13 cellular contexts compared by ENCODE assay signal in the genomic region with DNA sequence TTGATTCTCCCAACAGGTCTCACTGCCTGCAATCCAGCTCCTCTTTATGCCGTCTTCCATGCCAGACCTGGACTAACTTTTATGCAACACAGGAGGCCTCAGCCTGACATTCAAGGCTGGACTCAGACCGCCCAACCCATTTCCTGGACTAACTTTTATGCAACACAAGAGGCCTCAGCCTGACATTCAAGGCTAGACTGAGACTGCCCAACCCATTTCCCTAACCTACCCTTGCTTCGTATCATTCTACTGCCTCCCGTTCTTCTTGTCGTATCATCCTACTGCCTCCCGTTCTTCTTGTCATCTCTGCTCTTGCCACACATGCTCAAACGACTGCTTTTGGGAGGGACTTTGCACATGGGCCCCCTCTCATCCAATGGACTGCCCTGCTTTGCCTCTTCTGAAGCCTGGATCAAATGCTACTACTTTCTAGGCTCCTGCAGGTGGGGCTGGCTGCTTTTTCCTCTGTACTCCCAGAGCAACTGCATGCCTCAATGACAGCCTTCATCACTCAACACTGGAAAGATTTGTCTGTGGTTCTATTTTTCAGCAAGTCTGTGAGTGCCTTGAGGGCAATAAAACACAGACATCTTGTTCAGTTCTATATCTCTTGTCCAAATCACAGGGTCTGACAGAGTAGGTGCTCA. TPM values are rescaled to one million over a fixed set of nuclear protein-coding genes. Genes with fewer than 3 reads are reported as not detected.
DNase-seq lines count a peak whose midpoint lies in the region; ATAC-seq, FAIRE-seq and TF ChIP-seq lines count a peak whose summit lies in the region.
"Had no signal": no experiment of that assay in that cellular context is flagged by ENCODE, and none has a peak within 500 bp of the region (broad histone marks: within the 10 kb centered on the region; RNA-seq: fewer than 3 reads in every experiment).

No MANE protein-coding gene starts in this region.

- no peak overlapping the region for H3K4ac ChIP-seq in H1 (replicated peaks; ENCODE audit: insufficient read length, low read depth, low read length)

- DNase-seq in SIG-M5 treated with dmso at 0.1 percent for 504 hours (lab: John Stamatoyannopoulos, UW; ENCODE audit: unreplicated experiment) (peak; percentile 21), SIG-M5 (lab: John Stamatoyannopoulos, UW) (no peak), RWPE1 (ENCODE audit: low spot score) (no peak), H1 (ENCODE audit: low read depth in 1 of 2, low spot score in 2 of 2) (no peak), MG63 (no peak), OCI-M2 (lab: John Stamatoyannopoulos, UW; ENCODE audit: unreplicated experiment) (no peak)
- DNase-seq: sigmoid colon, T-helper 9 cell, testis had no signal

- no peak overlapping the region for H2BK120ac ChIP-seq in H1 (replicated peaks; ENCODE audit: low read depth, low read length)

- H2BK5ac ChIP-seq in H1 (ENCODE audit: low read depth, low read length), result no peak overlapping the region

- no peak for TF ChIP-seq POLR2A in H1 (IDR thresholded peaks at IDR 0.05; ENCODE audit: control extremely low read depth in 1 of 2, low read depth in 2 of 2, low read length in 2 of 2)

- H2AFZ ChIP-seq in H1 (ENCODE audit: low read length), result no peak overlapping the region
- H2AFZ ChIP-seq in parathyroid adenoma, result no peak overlapping the region

- FAIRE-seq in H1 (lab: Jason Lieb, UNC), result no peak

- H3K14ac ChIP-seq in H1 (ENCODE audit: insufficient read length), result no peak overlapping the region

- CTCF ChIA-PET in RWPE1 (lab: Yijun Ruan, JAX) (no interaction called here), H1 (lab: Charles Lee; ENCODE audit: partially characterized antibody) (interaction anchor here (1.2 to 20.1 kb wide), 6 partner anchors 8 to 58 kb away, joined by 3 to 203 read pairs (median 6); partner anchors contain the start of genes CASTOR1 and TBC1D10A)

- H2BK15ac ChIP-seq in H1 (ENCODE audit: low read length), result no peak overlapping the region

- no peak overlapping the region for H4K8ac ChIP-seq in H1 (ENCODE audit: extremely low read depth, insufficient read depth, low read length)

- H4K20me1 ChIP-seq in H1 (replicated peaks in 1 of 2; ENCODE audit: control insufficient read depth in 1 of 2, insufficient read depth in 2 of 2, low read length in 2 of 2), result no peaks in the 10 kb centered on the region

- peak overlapping the region; percentile 7 for H3K27ac ChIP-seq in RWPE1
- no peak overlapping the region for H3K27ac ChIP-seq in H1 (ENCODE audit: low read depth, low read length)
- H3K27ac ChIP-seq in parathyroid adenoma, result no peak overlapping the region
- H3K27ac ChIP-seq: 22Rv1, epithelial cell of prostate had no signal

- no peak overlapping the region for H2BK12ac ChIP-seq in H1 (ENCODE audit: low read depth, low read length)

- H3K27me3 ChIP-seq in H1 (replicated peaks in 1 of 4; ENCODE audit: control insufficient read depth in 3 of 4, extremely low read depth in 1 of 4, insufficient read depth in 3 of 4, low read length in 3 of 4) (no peaks in the 10 kb centered on the region), parathyroid adenoma (ENCODE audit: control insufficient read depth, insufficient read depth, low read length) (no peaks in the 10 kb centered on the region), MG63 (no peaks in the 10 kb centered on the region)
- H3K27me3 ChIP-seq: sigmoid colon, testis had no signal

- H3K79me1 ChIP-seq in H1 (ENCODE audit: low read depth, low read length), result peaks cover 5% of the 10 kb centered on the region; the same call in 1 of the 2 replicates

- H3K4me1 ChIP-seq in H1 (replicated peaks in 1 of 4; ENCODE audit: control insufficient read depth in 3 of 4, insufficient read depth in 4 of 4, low read length in 3 of 4) (no peaks in the 10 kb centered on the region), parathyroid adenoma (peaks cover 35% of the 10 kb centered on the region)

- TF ChIP-seq EP300 in H1 (IDR thresholded peaks at IDR 0.05; ENCODE audit: borderline replicate concordance in 1 of 2, low read depth in 2 of 2, low read length in 2 of 2), result no peak

- H3K9me3 ChIP-seq in H1 (ENCODE audit: insufficient read depth in 2 of 2, low read depth in 1 of 2, low read length in 1 of 2) (no peaks in the 10 kb centered on the region), parathyroid adenoma (ENCODE audit: control insufficient read depth, low read length) (no peaks in the 10 kb centered on the region), MG63 (no peaks in the 10 kb centered on the region)
- H3K9me3 ChIP-seq: sigmoid colon, testis had no signal

- H3K4me3 ChIP-seq in H1 (ENCODE audit: extremely low read depth in 1 of 4, insufficient read depth in 2 of 4, low read depth in 3 of 4, low read length in 4 of 4) (no peak overlapping the region), parathyroid adenoma (ENCODE audit: low read depth, low read length) (no peak overlapping the region), MG63 (no peak overlapping the region)
- H3K4me3 ChIP-seq: sigmoid colon, testis had no signal

- no peak for ATAC-seq in GM19467 (IDR thresholded peaks at IDR 0.05; ENCODE audit: unreplicated experiment)

- no peak overlapping the region for H3K18ac ChIP-seq in H1 (ENCODE audit: extremely low read depth, low read length)

- no peak overlapping the region for H2BK20ac ChIP-seq in H1 (ENCODE audit: low read length)

- H3K56ac ChIP-seq in H1 (replicated peaks; ENCODE audit: insufficient read length, low read depth, low read length), result no peak overlapping the region

- POLR2A ChIA-PET in RWPE1 (lab: Yijun Ruan, JAX; ENCODE audit: low non-redundant PET), result no interaction called here
- POLR2A ChIA-PET in H1 (lab: Charles Lee; ENCODE audit: partially characterized antibody), result no interaction called here

- no peak overlapping the region for H4K91ac ChIP-seq in H1 (replicated peaks; ENCODE audit: insufficient read length, low read length)

- TF ChIP-seq CTCF in RWPE1 (conservative IDR thresholded peaks at IDR 0.05; ENCODE audit: low read depth) (no peak), H1 (IDR thresholded peaks at IDR 0.05; ENCODE audit: control extremely low read depth in 1 of 3, insufficient read depth in 1 of 3, low read depth in 1 of 3, low read length in 3 of 3) (0 out of 4 replicates have a peak, but pooled peaks of 1 of the 3 experiments have one; percentile 3), parathyroid adenoma (IDR thresholded peaks at IDR 0.05) (no peak)

- no peak overlapping the region for H3K23ac ChIP-seq in H1 (ENCODE audit: insufficient read length)

- 0 out of 4 replicates have a peak, but pooled peaks have one; percentile 14 for TF ChIP-seq RAD21 in H1 (IDR thresholded peaks at IDR 0.05 in 1 of 2, conservative IDR thresholded peaks at IDR 0.05 in 1 of 2; ENCODE audit: low read depth in 2 of 2, low read length in 2 of 2)

- H3K4me2 ChIP-seq in H1 (ENCODE audit: insufficient read depth in 1 of 2, low read depth in 2 of 2, low read length in 2 of 2), result no peak overlapping the region
- H3K4me2 ChIP-seq in parathyroid adenoma (ENCODE audit: low read length), result peak overlapping the region; percentile 20

- no peak overlapping the region for H4K5ac ChIP-seq in H1 (ENCODE audit: insufficient read length, low read depth, low read length)

- H3K9ac ChIP-seq in H1 (replicated peaks in 1 of 4; ENCODE audit: extremely low read depth in 1 of 4, low read depth in 3 of 4, low read length in 3 of 4) (no peak overlapping the region), parathyroid adenoma (no peak overlapping the region)

- WGBS in H1 (ENCODE audit: extremely low coverage in 1 of 2, insufficient coverage in 1 of 2, insufficient read length in 1 of 2, insufficient replicate concordance in 2 of 2, low coverage in 1 of 2, low lambda C conversion rate in 2 of 2, missing lambda C conversion rate in 1 of 2), 2 experiments, result 90% methylated on average over 7 of the region's 7 CpGs; no CpG with 5 or more reads in 1 of the 2 experiments

- H2AK5ac ChIP-seq in H1 (ENCODE audit: low read depth, low read length), result no peak overlapping the region

- H3K36me3 ChIP-seq in H1 (ENCODE audit: control insufficient read depth in 2 of 4, insufficient read depth in 4 of 4, low read length in 3 of 4) (no peaks in the 10 kb centered on the region), parathyroid adenoma (ENCODE audit: control insufficient read depth, insufficient read depth, low read length) (no peaks in the 10 kb centered on the region), MG63 (peaks cover 11% of the 10 kb centered on the region)

- H3K23me2 ChIP-seq in H1 (ENCODE audit: low read depth, low read length), result no peaks in the 10 kb centered on the region

- H3K79me2 ChIP-seq in H1 (ENCODE audit: control insufficient read depth in 1 of 2, insufficient read depth in 2 of 2, low read length in 2 of 2), result no peaks in the 10 kb centered on the region
- peaks cover 48% of the 10 kb centered on the region for H3K79me2 ChIP-seq in parathyroid adenoma

RNA-seq across cellular contexts. Expression of gene TBC1D10A, which starts 7.8 kb away (rescaled TPM):
- 5.4 and 6.5 TPM in 2 replicates for total RNA-seq in H1 (2021; fragmentation: NEBNext Ultra II Directional; extraction: Animal tissue kit (Norgen Biotek cat#: 25700))
- polyA plus RNA-seq in H1 (2011; rRNA removed), result 7.0 and 11.3 TPM in 2 replicates
- 7.8 TPM for polyA plus RNA-seq in H1 (2011; cell fraction: cytosol; rRNA removed)
- polyA plus RNA-seq in H1 (2011; cell fraction: nucleus; rRNA removed), result 14.8 TPM
- 4.7 to 6.8 TPM (median 5.5 TPM) in 4 replicates for polyA plus RNA-seq in H1 (2012, experiment 1 of 2)
- 7.3 TPM for polyA plus RNA-seq in H1 (2012, experiment 2 of 2)
- polyA plus RNA-seq in H1 (2013, experiment 1 of 2), result 3.7 TPM
- 3.1 TPM for polyA plus RNA-seq in H1 (2013, experiment 2 of 2)
- 5.0 and 6.8 TPM in 2 replicates for polyA minus RNA-seq in H1 (2011; rRNA and poly(A)+ RNA removed)
- polyA minus RNA-seq in H1 (2011; cell fraction: cytosol; rRNA and poly(A)+ RNA removed), result 3.7 TPM
- 7.8 TPM for polyA minus RNA-seq in H1 (2011; cell fraction: nucleus; rRNA and poly(A)+ RNA removed)
- 17.5 and 25.7 TPM in 2 replicates for total RNA-seq in MG63 (2014; rRNA removed; shearing (Covaris generic); ENCODE audit: low replicate concordance)

RNA-seq across cellular contexts. Expression of gene CASTOR1, which starts 29.6 kb away (rescaled TPM):
- 8.4 and 10.3 TPM in 2 replicates for total RNA-seq in H1 (2021; fragmentation: NEBNext Ultra II Directional; extraction: Animal tissue kit (Norgen Biotek cat#: 25700))
- polyA plus RNA-seq in H1 (2011; rRNA removed), result 36.0 and 44.6 TPM in 2 replicates
- 22.6 TPM for polyA plus RNA-seq in H1 (2011; cell fraction: cytosol; rRNA removed)
- polyA plus RNA-seq in H1 (2011; cell fraction: nucleus; rRNA removed), result 27.5 TPM
- 3.7 to 12.4 TPM (median 11.3 TPM) in 4 replicates for polyA plus RNA-seq in H1 (2012, experiment 1 of 2)
- polyA plus RNA-seq in H1 (2012, experiment 2 of 2), result 10.9 TPM
- 9.5 TPM for polyA plus RNA-seq in H1 (2013, experiment 1 of 2)
- polyA plus RNA-seq in H1 (2013, experiment 2 of 2), result 10.2 TPM
- polyA minus RNA-seq in H1 (2011; rRNA and poly(A)+ RNA removed), result 8.2 and 8.5 TPM in 2 replicates
- 3.8 TPM for polyA minus RNA-seq in H1 (2011; cell fraction: cytosol; rRNA and poly(A)+ RNA removed)
- polyA minus RNA-seq in H1 (2011; cell fraction: nucleus; rRNA and poly(A)+ RNA removed), result 8.7 TPM
- 2.3 and 4.1 TPM in 2 replicates for total RNA-seq in MG63 (2014; rRNA removed; shearing (Covaris generic); ENCODE audit: low replicate concordance)

RNA-seq across cellular contexts. Expression of gene SF3A1, which starts 37.8 kb away (rescaled TPM):
- total RNA-seq in H1 (2021; fragmentation: NEBNext Ultra II Directional; extraction: Animal tissue kit (Norgen Biotek cat#: 25700)), result 275 and 285 TPM in 2 replicates
- 27.8 and 83.8 TPM in 2 replicates for polyA plus RNA-seq in H1 (2011; rRNA removed)
- 30.9 TPM for polyA plus RNA-seq in H1 (2011; cell fraction: cytosol; rRNA removed)
- 130 TPM for polyA plus RNA-seq in H1 (2011; cell fraction: nucleus; rRNA removed)
- 119 to 215 TPM (median 197 TPM) in 4 replicates for polyA plus RNA-seq in H1 (2012, experiment 1 of 2)
- 69.1 TPM for polyA plus RNA-seq in H1 (2012, experiment 2 of 2)
- polyA plus RNA-seq in H1 (2013, experiment 1 of 2), result 170 TPM
- polyA plus RNA-seq in H1 (2013, experiment 2 of 2), result 166 TPM
- 101 and 106 TPM in 2 replicates for polyA minus RNA-seq in H1 (2011; rRNA and poly(A)+ RNA removed)
- 202 TPM for polyA minus RNA-seq in H1 (2011; cell fraction: cytosol; rRNA and poly(A)+ RNA removed)
- polyA minus RNA-seq in H1 (2011; cell fraction: nucleus; rRNA and poly(A)+ RNA removed), result 134 TPM
- total RNA-seq in MG63 (2014; rRNA removed; shearing (Covaris generic); ENCODE audit: low replicate concordance), result 6.9 and 19.5 TPM in 2 replicates

RNA-seq across cellular contexts. Expression of gene CCDC157, which starts 37.9 kb away (rescaled TPM):
- 4.1 and 4.8 TPM in 2 replicates for total RNA-seq in H1 (2021; fragmentation: NEBNext Ultra II Directional; extraction: Animal tissue kit (Norgen Biotek cat#: 25700))
- 8.4 and 9.4 TPM in 2 replicates for polyA plus RNA-seq in H1 (2011; rRNA removed)
- 8.7 TPM for polyA plus RNA-seq in H1 (2011; cell fraction: cytosol; rRNA removed)
- polyA plus RNA-seq in H1 (2011; cell fraction: nucleus; rRNA removed), result 11.9 TPM
- 3.5 to 5.0 TPM (median 4.4 TPM) in 4 replicates for polyA plus RNA-seq in H1 (2012, experiment 1 of 2)
- 5.9 TPM for polyA plus RNA-seq in H1 (2012, experiment 2 of 2)
- 3.2 TPM for polyA plus RNA-seq in H1 (2013, experiment 1 of 2)
- polyA plus RNA-seq in H1 (2013, experiment 2 of 2), result 3.0 TPM
- polyA minus RNA-seq in H1 (2011; rRNA and poly(A)+ RNA removed), result 3.9 and 4.7 TPM in 2 replicates
- polyA minus RNA-seq in H1 (2011; cell fraction: cytosol; rRNA and poly(A)+ RNA removed), result 1.5 TPM
- polyA minus RNA-seq in H1 (2011; cell fraction: nucleus; rRNA and poly(A)+ RNA removed), result 8.8 TPM
- total RNA-seq in MG63 (2014; rRNA removed; shearing (Covaris generic); ENCODE audit: low replicate concordance), result 1.0 and 2.6 TPM in 2 replicates

RNA-seq across cellular contexts. Expression of gene OSM, which starts 52.2 kb away (rescaled TPM):
- total RNA-seq in H1 (2021; fragmentation: NEBNext Ultra II Directional; extraction: Animal tissue kit (Norgen Biotek cat#: 25700)), result not detected in 2 replicates
- not detected in 2 replicates for polyA plus RNA-seq in H1 (2011; rRNA removed)
- polyA plus RNA-seq in H1 (2011; cell fraction: cytosol; rRNA removed), result not detected
- not detected for polyA plus RNA-seq in H1 (2011; cell fraction: nucleus; rRNA removed)
- polyA plus RNA-seq in H1 (2012, experiment 1 of 2), result not detected in 4 replicates
- not detected for polyA plus RNA-seq in H1 (2012, experiment 2 of 2)
- not detected for polyA plus RNA-seq in H1 (2013, experiment 1 of 2)
- not detected for polyA plus RNA-seq in H1 (2013, experiment 2 of 2)
- not detected in 2 replicates for polyA minus RNA-seq in H1 (2011; rRNA and poly(A)+ RNA removed)
- not detected for polyA minus RNA-seq in H1 (2011; cell fraction: cytosol; rRNA and poly(A)+ RNA removed)
- polyA minus RNA-seq in H1 (2011; cell fraction: nucleus; rRNA and poly(A)+ RNA removed), result not detected
- total RNA-seq in MG63 (2014; rRNA removed; shearing (Covaris generic); ENCODE audit: low replicate concordance), result not detected in 2 replicates

Comparison
In these comparisons a context has a peak if more than half of its experiments do, and no peak if none do; other contexts are left out.
1. RNA of gene SF3A1, which starts 37.8 kb away (total RNA-seq): 275 to 285 TPM in H1; 6.9 to 19.5 TPM in MG63; every median in the first group is over 10 times any median in the second.